Comparison of ENCODE assay signal across 20 cellular contexts in genomic region chr10:4011136-4011812, GRCh38.
DNase-seq lines count a peak whose midpoint lies in the region; ATAC-seq and TF ChIP-seq lines count a peak whose summit lies in the region.
"Had no signal": no experiment of that assay in that cellular context is flagged by ENCODE, and none has a peak within 500 bp of the region (broad histone marks: within the 10 kb centered on the region; RNA-seq: fewer than 3 reads in every experiment).

No MANE protein-coding gene starts in this region.

- H3K4me2 ChIP-seq in neural progenitor cell: no peak overlapping the region

- no peak overlapping the region for H3K4me3 Mint-ChIP-seq in neural progenitor cell
- H3K4me3 Mint-ChIP-seq: CD4-positive, CD25-positive, alpha-beta regulatory T cell had no signal

- ATAC-seq in GM18870 (IDR thresholded peaks at IDR 0.05; ENCODE audit: unreplicated experiment): no peak
- ATAC-seq in HG03571 (IDR thresholded peaks at IDR 0.05; ENCODE audit: unreplicated experiment): no peak
- no peak for ATAC-seq in GM18498 (IDR thresholded peaks at IDR 0.05; ENCODE audit: unreplicated experiment)

- H3K27me3 ChIP-seq in H7 (ENCODE audit: control insufficient read depth, insufficient read depth, low read length) (no peaks in the 10 kb centered on the region), NT2/D1 (ENCODE audit: insufficient read depth, insufficient read length) (no peaks in the 10 kb centered on the region), neural progenitor cell (no peaks in the 10 kb centered on the region)
- H3K27me3 ChIP-seq: BE2C had no signal

- no peaks in the 10 kb centered on the region for H3K79me2 ChIP-seq in neural progenitor cell (ENCODE audit: low read depth)

- H3K4me1 Mint-ChIP-seq in neural progenitor cell: peaks cover 9% of the 10 kb centered on the region

- H3K9ac ChIP-seq in NT2/D1 (ENCODE audit: insufficient read length, low read depth): no peak overlapping the region
- no peak overlapping the region for H3K9ac ChIP-seq in neural progenitor cell
- H3K9ac ChIP-seq: GM23248 had no signal

- no peak overlapping the region for H3K27ac ChIP-seq in neural progenitor cell
- H3K27ac ChIP-seq: GM23248, HL-60 had no signal

- H3K4me3 ChIP-seq in H7 (ENCODE audit: insufficient read depth, low read depth, low read length) (no peak overlapping the region), NT2/D1 (ENCODE audit: insufficient read length, low read depth) (no peak overlapping the region), neural progenitor cell (no peak overlapping the region)
- H3K4me3 ChIP-seq: GM23248 had no signal

- H3K4me1 ChIP-seq in NT2/D1 (ENCODE audit: insufficient read depth, insufficient read length) (no peaks in the 10 kb centered on the region), neural progenitor cell (peaks cover 3% of the 10 kb centered on the region)
- H3K4me1 ChIP-seq: BE2C had no signal

- H3K36me3 Mint-ChIP-seq in neural progenitor cell: no peaks in the 10 kb centered on the region
- H3K36me3 Mint-ChIP-seq: CD4-positive, CD25-positive, alpha-beta regulatory T cell had no signal

- DNase-seq in H7 (peak; percentile 38), NT2/D1 (ENCODE audit: low read depth, low spot score) (peak; percentile 49), iPS DF 4.7 (ENCODE audit: extremely low read depth, low spot score) (peak; percentile 19), neural progenitor cell (ENCODE audit: low spot score) (no peak), foreskin melanocyte (no peak)
- DNase-seq: BE2C; CD4-positive, CD25-positive, alpha-beta regulatory T cell; DMS79; GM23248; MV-4-11; NCI-H1694; NCI-H2081; NCI-H2171 treated with DMSO at 0.1 percent for 48 hours; NCI-H524 treated with DMSO at 0.1 percent for 48 hours; NCI-H82; Right ventricle myocardium superior had no signal

- no peak overlapping the region for H2AFZ ChIP-seq in neural progenitor cell (replicated peaks)
- H2AFZ ChIP-seq: GM23248 had no signal

- H3F3A ChIP-seq in neural progenitor cell (ENCODE audit: low read depth): no peaks in the 10 kb centered on the region

- TF ChIP-seq CTCF in neural progenitor cell (IDR thresholded peaks at IDR 0.05): no peak

- H4K20me1 ChIP-seq in neural progenitor cell (ENCODE audit: low read depth): no peaks in the 10 kb centered on the region

- H3K9me3 Mint-ChIP-seq in neural progenitor cell: peaks cover 3% of the 10 kb centered on the region
- H3K9me3 Mint-ChIP-seq: CD4-positive, CD25-positive, alpha-beta regulatory T cell had no signal

- peak overlapping the region; percentile 55 for H3K27ac Mint-ChIP-seq in neural progenitor cell

- H3K9me3 ChIP-seq in NT2/D1 (ENCODE audit: insufficient read depth, low read length): peaks cover 13% of the 10 kb centered on the region; the same call in 1 of the 2 replicates
- H3K9me3 ChIP-seq in neural progenitor cell (ENCODE audit: low read depth): no peaks in the 10 kb centered on the region
- H3K9me3 ChIP-seq: BE2C had no signal

- H3K36me3 ChIP-seq in H7 (replicated peaks; ENCODE audit: control insufficient read depth, insufficient read depth, low read length) (no peaks in the 10 kb centered on the region), NT2/D1 (ENCODE audit: insufficient read depth, insufficient read length, low read length) (no peaks in the 10 kb centered on the region), neural progenitor cell (no peaks in the 10 kb centered on the region)
- H3K36me3 ChIP-seq: BE2C had no signal

- peaks cover 6% of the 10 kb centered on the region for H3K27me3 Mint-ChIP-seq in neural progenitor cell (ENCODE audit: insufficient read depth, low read depth)
- H3K27me3 Mint-ChIP-seq: CD4-positive, CD25-positive, alpha-beta regulatory T cell had no signal

Comparison
In these comparisons a context has a peak if more than half of its experiments do, and no peak if none do; other contexts are left out.
1. DNase-seq: peak in H7 (single experiment), NT2/D1 (single experiment) and iPS DF 4.7 (single experiment); none in neural progenitor cell (single experiment) and foreskin melanocyte (single experiment).